Comparison of ENCODE assay signal across 3 cellular contexts in the genomic region with DNA sequence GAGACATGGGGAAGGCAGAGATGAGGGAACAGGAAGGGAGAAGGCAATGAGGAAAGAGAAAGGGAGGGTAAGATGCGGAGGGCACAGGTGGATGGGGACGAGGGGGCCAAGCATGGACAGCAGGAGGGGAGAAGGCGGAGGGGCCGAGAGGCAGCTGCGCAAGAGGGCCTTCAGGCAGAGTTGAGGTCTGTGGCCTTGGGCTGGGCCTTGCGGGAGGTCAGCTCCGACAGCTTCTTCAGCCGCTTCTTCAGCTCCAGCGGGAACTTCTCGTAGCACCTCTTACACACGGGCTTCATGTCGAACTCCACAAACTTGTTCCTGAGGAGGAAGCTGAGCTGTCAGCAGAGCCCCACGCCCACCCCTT.
TF ChIP-seq lines count a peak whose summit lies in the region.

No MANE protein-coding gene starts in this region.

TF ChIP-seq in IMR-90, 13 proteins besides CTCF, POLR2A, EP300 and RAD21:
- TF ChIP-seq NFE2L2 (IDR thresholded peaks at IDR 0.05; ENCODE audit: low read depth, low read length) (no peak), MXI1 (IDR thresholded peaks at IDR 0.05; ENCODE audit: borderline replicate concordance, low read depth, low read length) (no peak)

TF ChIP-seq in GM12891, 5 proteins besides CTCF, POLR2A, EP300 and RAD21:
- TF ChIP-seq POU2F2 (IDR thresholded peaks at IDR 0.05; ENCODE audit: low read depth, low read length): no peak
- TF ChIP-seq POLR2AphosphoS5 (IDR thresholded peaks at IDR 0.05; ENCODE audit: low read depth, low read length): no peak
- no peak for TF ChIP-seq TAF1 (IDR thresholded peaks at IDR 0.05; ENCODE audit: low read depth, low read length)
- no peak for TF ChIP-seq SPI1 (IDR thresholded peaks at IDR 0.05; ENCODE audit: low read depth, low read length)
- TF ChIP-seq PAX5 (IDR thresholded peaks at IDR 0.05; ENCODE audit: insufficient read depth, low read length, severe bottlenecking): no peak

TF ChIP-seq in GM23338, 12 proteins besides CTCF, POLR2A, EP300 and RAD21:
- TF ChIP-seq STAT1 (IDR thresholded peaks at IDR 0.05; ENCODE audit: unreplicated experiment) (no peak), CREB1 (CRISPR knock-in tag; IDR thresholded peaks at IDR 0.05; ENCODE audit: low read depth) (no peak), EZH2 (IDR thresholded peaks at IDR 0.05; ENCODE audit: low read depth, unreplicated experiment) (no peak), POLR2AphosphoS5 (IDR thresholded peaks at IDR 0.05; ENCODE audit: low read depth) (no peak), EZH2phosphoT487 (IDR thresholded peaks at IDR 0.05; ENCODE audit: unreplicated experiment) (no peak), ZNF331 (CRISPR knock-in tag; IDR thresholded peaks at IDR 0.05; ENCODE audit: low read depth) (no peak), JUNB (IDR thresholded peaks at IDR 0.05; ENCODE audit: unreplicated experiment) (no peak), ZNF114 (CRISPR knock-in tag; IDR thresholded peaks at IDR 0.05) (no peak), NANOG (IDR thresholded peaks at IDR 0.05; ENCODE audit: borderline replicate concordance) (no peak)
- TF ChIP-seq, protein P1, sequence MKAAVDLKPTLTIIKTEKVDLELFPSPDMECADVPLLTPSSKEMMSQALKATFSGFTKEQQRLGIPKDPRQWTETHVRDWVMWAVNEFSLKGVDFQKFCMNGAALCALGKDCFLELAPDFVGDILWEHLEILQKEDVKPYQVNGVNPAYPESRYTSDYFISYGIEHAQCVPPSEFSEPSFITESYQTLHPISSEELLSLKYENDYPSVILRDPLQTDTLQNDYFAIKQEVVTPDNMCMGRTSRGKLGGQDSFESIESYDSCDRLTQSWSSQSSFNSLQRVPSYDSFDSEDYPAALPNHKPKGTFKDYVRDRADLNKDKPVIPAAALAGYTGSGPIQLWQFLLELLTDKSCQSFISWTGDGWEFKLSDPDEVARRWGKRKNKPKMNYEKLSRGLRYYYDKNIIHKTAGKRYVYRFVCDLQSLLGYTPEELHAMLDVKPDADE (IDR thresholded peaks at IDR 0.05): no peak
- TF ChIP-seq, protein P2, sequence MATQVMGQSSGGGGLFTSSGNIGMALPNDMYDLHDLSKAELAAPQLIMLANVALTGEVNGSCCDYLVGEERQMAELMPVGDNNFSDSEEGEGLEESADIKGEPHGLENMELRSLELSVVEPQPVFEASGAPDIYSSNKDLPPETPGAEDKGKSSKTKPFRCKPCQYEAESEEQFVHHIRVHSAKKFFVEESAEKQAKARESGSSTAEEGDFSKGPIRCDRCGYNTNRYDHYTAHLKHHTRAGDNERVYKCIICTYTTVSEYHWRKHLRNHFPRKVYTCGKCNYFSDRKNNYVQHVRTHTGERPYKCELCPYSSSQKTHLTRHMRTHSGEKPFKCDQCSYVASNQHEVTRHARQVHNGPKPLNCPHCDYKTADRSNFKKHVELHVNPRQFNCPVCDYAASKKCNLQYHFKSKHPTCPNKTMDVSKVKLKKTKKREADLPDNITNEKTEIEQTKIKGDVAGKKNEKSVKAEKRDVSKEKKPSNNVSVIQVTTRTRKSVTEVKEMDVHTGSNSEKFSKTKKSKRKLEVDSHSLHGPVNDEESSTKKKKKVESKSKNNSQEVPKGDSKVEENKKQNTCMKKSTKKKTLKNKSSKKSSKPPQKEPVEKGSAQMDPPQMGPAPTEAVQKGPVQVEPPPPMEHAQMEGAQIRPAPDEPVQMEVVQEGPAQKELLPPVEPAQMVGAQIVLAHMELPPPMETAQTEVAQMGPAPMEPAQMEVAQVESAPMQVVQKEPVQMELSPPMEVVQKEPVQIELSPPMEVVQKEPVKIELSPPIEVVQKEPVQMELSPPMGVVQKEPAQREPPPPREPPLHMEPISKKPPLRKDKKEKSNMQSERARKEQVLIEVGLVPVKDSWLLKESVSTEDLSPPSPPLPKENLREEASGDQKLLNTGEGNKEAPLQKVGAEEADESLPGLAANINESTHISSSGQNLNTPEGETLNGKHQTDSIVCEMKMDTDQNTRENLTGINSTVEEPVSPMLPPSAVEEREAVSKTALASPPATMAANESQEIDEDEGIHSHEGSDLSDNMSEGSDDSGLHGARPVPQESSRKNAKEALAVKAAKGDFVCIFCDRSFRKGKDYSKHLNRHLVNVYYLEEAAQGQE (IDR thresholded peaks at IDR 0.05; ENCODE audit: unreplicated experiment): no peak
- TF ChIP-seq, protein P3, sequence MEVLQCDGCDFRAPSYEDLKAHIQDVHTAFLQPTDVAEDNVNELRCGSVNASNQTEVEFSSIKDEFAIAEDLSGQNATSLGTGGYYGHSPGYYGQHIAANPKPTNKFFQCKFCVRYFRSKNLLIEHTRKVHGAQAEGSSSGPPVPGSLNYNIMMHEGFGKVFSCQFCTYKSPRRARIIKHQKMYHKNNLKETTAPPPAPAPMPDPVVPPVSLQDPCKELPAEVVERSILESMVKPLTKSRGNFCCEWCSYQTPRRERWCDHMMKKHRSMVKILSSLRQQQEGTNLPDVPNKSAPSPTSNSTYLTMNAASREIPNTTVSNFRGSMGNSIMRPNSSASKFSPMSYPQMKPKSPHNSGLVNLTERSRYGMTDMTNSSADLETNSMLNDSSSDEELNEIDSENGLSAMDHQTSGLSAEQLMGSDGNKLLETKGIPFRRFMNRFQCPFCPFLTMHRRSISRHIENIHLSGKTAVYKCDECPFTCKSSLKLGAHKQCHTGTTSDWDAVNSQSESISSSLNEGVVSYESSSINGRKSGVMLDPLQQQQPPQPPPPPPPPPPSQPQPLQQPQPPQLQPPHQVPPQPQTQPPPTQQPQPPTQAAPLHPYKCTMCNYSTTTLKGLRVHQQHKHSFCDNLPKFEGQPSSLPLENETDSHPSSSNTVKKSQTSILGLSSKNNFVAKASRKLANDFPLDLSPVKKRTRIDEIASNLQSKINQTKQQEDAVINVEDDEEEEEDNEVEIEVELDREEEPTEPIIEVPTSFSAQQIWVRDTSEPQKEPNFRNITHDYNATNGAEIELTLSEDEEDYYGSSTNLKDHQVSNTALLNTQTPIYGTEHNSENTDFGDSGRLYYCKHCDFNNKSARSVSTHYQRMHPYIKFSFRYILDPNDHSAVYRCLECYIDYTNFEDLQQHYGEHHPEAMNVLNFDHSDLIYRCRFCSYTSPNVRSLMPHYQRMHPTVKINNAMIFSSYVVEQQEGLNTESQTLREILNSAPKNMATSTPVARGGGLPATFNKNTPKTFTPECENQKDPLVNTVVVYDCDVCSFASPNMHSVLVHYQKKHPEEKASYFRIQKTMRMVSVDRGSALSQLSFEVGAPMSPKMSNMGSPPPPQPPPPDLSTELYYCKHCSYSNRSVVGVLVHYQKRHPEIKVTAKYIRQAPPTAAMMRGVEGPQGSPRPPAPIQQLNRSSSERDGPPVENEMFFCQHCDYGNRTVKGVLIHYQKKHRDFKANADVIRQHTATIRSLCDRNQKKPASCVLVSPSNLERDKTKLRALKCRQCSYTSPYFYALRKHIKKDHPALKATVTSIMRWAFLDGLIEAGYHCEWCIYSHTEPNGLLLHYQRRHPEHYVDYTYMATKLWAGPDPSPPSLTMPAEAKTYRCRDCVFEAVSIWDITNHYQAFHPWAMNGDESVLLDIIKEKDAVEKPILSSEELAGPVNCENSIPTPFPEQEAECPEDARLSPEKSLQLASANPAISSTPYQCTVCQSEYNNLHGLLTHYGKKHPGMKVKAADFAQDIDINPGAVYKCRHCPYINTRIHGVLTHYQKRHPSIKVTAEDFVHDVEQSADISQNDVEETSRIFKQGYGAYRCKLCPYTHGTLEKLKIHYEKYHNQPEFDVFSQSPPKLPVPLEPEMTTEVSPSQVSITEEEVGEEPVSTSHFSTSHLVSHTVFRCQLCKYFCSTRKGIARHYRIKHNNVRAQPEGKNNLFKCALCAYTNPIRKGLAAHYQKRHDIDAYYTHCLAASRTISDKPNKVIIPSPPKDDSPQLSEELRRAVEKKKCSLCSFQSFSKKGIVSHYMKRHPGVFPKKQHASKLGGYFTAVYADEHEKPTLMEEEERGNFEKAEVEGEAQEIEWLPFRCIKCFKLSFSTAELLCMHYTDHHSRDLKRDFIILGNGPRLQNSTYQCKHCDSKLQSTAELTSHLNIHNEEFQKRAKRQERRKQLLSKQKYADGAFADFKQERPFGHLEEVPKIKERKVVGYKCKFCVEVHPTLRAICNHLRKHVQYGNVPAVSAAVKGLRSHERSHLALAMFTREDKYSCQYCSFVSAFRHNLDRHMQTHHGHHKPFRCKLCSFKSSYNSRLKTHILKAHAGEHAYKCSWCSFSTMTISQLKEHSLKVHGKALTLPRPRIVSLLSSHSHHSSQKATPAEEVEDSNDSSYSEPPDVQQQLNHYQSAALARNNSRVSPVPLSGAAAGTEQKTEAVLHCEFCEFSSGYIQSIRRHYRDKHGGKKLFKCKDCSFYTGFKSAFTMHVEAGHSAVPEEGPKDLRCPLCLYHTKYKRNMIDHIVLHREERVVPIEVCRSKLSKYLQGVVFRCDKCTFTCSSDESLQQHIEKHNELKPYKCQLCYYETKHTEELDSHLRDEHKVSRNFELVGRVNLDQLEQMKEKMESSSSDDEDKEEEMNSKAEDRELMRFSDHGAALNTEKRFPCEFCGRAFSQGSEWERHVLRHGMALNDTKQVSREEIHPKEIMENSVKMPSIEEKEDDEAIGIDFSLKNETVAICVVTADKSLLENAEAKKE (CRISPR knock-in tag; IDR thresholded peaks at IDR 0.05): no peak
